In the genomic region with DNA sequence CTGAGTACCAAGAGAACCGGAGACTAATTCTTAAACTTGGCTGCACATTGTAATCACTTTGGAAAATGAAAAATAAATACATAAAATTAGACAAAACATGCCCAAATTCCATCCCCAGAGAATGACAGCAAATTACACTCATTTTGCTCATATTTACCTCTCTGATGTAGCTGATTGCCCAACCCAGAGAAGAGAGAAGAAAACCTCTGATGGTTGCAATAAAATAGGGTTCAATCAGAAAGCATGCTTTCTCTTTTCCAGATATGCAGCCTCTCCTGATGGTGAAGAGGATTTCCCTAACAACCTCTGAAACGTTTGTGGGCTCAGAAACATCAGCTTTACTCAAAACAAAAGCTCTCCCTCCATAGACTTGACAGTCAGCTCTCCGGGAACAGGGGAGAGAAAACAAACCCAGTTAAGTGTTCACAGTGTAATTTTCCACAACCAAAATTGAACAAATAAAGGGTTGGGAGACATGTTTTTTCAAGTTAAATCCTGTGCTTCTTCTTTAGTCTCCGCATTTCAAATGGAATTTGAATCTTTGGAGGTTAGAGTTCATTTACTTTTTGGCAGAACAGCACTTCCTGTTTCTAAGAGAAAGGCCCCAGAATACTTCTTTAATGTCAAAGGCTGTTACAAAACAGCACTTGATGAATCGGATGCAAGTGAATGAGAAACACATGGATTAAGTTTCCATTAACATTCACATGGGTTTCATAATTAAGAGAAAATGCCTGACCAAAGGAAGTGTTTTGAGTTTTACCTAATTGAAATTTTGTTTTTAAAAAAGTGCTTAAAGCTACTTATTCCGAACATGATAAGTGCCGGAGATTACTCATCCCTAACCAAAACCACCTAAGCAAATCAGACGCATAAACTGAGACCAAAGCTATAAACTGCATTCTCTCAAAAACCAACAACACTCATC, we compare ENCODE assay signal across 2 cellular contexts.
A peak's percentile ranks its signal among the peaks of the same experiment; 100 is the strongest.
TF ChIP-seq lines count a peak whose summit lies in the region.

No MANE protein-coding gene starts in this region.

TF ChIP-seq in liver, 16 proteins besides CTCF, POLR2A, EP300 and RAD21:
- TF ChIP-seq FOXA1 (IDR thresholded peaks at IDR 0.05) (no peak), NR2F2 (IDR thresholded peaks at IDR 0.05) (peak; percentile 61), RXRA (IDR thresholded peaks at IDR 0.05) (no peak), JUND (IDR thresholded peaks at IDR 0.05) (no peak), YY1 (IDR thresholded peaks at IDR 0.05) (no peak), GABPA (IDR thresholded peaks at IDR 0.05 in 1 of 2, conservative IDR thresholded peaks at IDR 0.05 in 1 of 2) (no peak)
- TF ChIP-seq, protein P1, sequence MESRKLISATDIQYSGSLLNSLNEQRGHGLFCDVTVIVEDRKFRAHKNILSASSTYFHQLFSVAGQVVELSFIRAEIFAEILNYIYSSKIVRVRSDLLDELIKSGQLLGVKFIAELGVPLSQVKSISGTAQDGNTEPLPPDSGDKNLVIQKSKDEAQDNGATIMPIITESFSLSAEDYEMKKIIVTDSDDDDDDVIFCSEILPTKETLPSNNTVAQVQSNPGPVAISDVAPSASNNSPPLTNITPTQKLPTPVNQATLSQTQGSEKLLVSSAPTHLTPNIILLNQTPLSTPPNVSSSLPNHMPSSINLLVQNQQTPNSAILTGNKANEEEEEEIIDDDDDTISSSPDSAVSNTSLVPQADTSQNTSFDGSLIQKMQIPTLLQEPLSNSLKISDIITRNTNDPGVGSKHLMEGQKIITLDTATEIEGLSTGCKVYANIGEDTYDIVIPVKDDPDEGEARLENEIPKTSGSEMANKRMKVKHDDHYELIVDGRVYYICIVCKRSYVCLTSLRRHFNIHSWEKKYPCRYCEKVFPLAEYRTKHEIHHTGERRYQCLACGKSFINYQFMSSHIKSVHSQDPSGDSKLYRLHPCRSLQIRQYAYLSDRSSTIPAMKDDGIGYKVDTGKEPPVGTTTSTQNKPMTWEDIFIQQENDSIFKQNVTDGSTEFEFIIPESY (IDR thresholded peaks at IDR 0.05): no peak
- TF ChIP-seq, protein P2, sequence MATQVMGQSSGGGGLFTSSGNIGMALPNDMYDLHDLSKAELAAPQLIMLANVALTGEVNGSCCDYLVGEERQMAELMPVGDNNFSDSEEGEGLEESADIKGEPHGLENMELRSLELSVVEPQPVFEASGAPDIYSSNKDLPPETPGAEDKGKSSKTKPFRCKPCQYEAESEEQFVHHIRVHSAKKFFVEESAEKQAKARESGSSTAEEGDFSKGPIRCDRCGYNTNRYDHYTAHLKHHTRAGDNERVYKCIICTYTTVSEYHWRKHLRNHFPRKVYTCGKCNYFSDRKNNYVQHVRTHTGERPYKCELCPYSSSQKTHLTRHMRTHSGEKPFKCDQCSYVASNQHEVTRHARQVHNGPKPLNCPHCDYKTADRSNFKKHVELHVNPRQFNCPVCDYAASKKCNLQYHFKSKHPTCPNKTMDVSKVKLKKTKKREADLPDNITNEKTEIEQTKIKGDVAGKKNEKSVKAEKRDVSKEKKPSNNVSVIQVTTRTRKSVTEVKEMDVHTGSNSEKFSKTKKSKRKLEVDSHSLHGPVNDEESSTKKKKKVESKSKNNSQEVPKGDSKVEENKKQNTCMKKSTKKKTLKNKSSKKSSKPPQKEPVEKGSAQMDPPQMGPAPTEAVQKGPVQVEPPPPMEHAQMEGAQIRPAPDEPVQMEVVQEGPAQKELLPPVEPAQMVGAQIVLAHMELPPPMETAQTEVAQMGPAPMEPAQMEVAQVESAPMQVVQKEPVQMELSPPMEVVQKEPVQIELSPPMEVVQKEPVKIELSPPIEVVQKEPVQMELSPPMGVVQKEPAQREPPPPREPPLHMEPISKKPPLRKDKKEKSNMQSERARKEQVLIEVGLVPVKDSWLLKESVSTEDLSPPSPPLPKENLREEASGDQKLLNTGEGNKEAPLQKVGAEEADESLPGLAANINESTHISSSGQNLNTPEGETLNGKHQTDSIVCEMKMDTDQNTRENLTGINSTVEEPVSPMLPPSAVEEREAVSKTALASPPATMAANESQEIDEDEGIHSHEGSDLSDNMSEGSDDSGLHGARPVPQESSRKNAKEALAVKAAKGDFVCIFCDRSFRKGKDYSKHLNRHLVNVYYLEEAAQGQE (IDR thresholded peaks at IDR 0.05): no peak

TF ChIP-seq in H1, 55 proteins besides CTCF, POLR2A, EP300 and RAD21:
- TF ChIP-seq SIX5 (IDR thresholded peaks at IDR 0.05; ENCODE audit: low read depth, low read length) (no peak), BRCA1 (IDR thresholded peaks at IDR 0.05; ENCODE audit: low read depth, low read length) (no peak), JUN (IDR thresholded peaks at IDR 0.05; ENCODE audit: low read depth, low read length) (no peak), CREB1 (IDR thresholded peaks at IDR 0.05) (no peak), ZNF274 (IDR thresholded peaks at IDR 0.05; ENCODE audit: borderline replicate concordance, extremely low read depth, low read length) (no peak), RFX5 (IDR thresholded peaks at IDR 0.05; ENCODE audit: borderline replicate concordance, low read depth, low read length) (no peak), YY1 (IDR thresholded peaks at IDR 0.05; ENCODE audit: low read depth, low read length) (no peak)
- TF ChIP-seq, protein P3, sequence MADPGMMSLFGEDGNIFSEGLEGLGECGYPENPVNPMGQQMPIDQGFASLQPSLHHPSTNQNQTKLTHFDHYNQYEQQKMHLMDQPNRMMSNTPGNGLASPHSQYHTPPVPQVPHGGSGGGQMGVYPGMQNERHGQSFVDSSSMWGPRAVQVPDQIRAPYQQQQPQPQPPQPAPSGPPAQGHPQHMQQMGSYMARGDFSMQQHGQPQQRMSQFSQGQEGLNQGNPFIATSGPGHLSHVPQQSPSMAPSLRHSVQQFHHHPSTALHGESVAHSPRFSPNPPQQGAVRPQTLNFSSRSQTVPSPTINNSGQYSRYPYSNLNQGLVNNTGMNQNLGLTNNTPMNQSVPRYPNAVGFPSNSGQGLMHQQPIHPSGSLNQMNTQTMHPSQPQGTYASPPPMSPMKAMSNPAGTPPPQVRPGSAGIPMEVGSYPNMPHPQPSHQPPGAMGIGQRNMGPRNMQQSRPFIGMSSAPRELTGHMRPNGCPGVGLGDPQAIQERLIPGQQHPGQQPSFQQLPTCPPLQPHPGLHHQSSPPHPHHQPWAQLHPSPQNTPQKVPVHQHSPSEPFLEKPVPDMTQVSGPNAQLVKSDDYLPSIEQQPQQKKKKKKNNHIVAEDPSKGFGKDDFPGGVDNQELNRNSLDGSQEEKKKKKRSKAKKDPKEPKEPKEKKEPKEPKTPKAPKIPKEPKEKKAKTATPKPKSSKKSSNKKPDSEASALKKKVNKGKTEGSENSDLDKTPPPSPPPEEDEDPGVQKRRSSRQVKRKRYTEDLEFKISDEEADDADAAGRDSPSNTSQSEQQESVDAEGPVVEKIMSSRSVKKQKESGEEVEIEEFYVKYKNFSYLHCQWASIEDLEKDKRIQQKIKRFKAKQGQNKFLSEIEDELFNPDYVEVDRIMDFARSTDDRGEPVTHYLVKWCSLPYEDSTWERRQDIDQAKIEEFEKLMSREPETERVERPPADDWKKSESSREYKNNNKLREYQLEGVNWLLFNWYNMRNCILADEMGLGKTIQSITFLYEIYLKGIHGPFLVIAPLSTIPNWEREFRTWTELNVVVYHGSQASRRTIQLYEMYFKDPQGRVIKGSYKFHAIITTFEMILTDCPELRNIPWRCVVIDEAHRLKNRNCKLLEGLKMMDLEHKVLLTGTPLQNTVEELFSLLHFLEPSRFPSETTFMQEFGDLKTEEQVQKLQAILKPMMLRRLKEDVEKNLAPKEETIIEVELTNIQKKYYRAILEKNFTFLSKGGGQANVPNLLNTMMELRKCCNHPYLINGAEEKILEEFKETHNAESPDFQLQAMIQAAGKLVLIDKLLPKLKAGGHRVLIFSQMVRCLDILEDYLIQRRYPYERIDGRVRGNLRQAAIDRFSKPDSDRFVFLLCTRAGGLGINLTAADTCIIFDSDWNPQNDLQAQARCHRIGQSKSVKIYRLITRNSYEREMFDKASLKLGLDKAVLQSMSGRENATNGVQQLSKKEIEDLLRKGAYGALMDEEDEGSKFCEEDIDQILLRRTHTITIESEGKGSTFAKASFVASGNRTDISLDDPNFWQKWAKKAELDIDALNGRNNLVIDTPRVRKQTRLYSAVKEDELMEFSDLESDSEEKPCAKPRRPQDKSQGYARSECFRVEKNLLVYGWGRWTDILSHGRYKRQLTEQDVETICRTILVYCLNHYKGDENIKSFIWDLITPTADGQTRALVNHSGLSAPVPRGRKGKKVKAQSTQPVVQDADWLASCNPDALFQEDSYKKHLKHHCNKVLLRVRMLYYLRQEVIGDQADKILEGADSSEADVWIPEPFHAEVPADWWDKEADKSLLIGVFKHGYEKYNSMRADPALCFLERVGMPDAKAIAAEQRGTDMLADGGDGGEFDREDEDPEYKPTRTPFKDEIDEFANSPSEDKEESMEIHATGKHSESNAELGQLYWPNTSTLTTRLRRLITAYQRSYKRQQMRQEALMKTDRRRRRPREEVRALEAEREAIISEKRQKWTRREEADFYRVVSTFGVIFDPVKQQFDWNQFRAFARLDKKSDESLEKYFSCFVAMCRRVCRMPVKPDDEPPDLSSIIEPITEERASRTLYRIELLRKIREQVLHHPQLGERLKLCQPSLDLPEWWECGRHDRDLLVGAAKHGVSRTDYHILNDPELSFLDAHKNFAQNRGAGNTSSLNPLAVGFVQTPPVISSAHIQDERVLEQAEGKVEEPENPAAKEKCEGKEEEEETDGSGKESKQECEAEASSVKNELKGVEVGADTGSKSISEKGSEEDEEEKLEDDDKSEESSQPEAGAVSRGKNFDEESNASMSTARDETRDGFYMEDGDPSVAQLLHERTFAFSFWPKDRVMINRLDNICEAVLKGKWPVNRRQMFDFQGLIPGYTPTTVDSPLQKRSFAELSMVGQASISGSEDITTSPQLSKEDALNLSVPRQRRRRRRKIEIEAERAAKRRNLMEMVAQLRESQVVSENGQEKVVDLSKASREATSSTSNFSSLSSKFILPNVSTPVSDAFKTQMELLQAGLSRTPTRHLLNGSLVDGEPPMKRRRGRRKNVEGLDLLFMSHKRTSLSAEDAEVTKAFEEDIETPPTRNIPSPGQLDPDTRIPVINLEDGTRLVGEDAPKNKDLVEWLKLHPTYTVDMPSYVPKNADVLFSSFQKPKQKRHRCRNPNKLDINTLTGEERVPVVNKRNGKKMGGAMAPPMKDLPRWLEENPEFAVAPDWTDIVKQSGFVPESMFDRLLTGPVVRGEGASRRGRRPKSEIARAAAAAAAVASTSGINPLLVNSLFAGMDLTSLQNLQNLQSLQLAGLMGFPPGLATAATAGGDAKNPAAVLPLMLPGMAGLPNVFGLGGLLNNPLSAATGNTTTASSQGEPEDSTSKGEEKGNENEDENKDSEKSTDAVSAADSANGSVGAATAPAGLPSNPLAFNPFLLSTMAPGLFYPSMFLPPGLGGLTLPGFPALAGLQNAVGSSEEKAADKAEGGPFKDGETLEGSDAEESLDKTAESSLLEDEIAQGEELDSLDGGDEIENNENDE (IDR thresholded peaks at IDR 0.05; ENCODE audit: insufficient replicate concordance, low read length): no peak
TF ChIP-seq in H1: peak in this region for 0.
